7 cellular contexts compared by ENCODE assay signal in genomic region chr6:34425132-34425497, GRCh38. TPM values are rescaled to one million over a fixed set of nuclear protein-coding genes. Genes with fewer than 3 reads are reported as not detected.
A peak's percentile ranks its signal among the peaks of the same experiment; 100 is the strongest.
DNase-seq lines count a peak whose midpoint lies in the region; ATAC-seq and TF ChIP-seq lines count a peak whose summit lies in the region.

No MANE protein-coding gene starts in this region.

- H3K27me3 ChIP-seq in HUES48 (ENCODE audit: control insufficient read depth, insufficient read depth, low read length), result no peaks in the 10 kb centered on the region
- no peaks in the 10 kb centered on the region for H3K27me3 ChIP-seq in iPS-15b (ENCODE audit: control insufficient read depth, insufficient read depth, low read length)
- no peaks in the 10 kb centered on the region for H3K27me3 ChIP-seq in stomach

- peaks cover 44% of the 10 kb centered on the region for H3K4me1 Mint-ChIP-seq in activated T-cell treated with anti-CD3 and anti-CD28 coated beads, Interleukin-2, amount 50 U/mL, for 72 hours (ENCODE audit: low read depth)

- H3K4me3 ChIP-seq in HUES48 (ENCODE audit: low read depth, low read length) (peak overlapping the region; percentile 89), iPS-15b (ENCODE audit: low read depth, low read length) (peak overlapping the region; percentile 96), stomach (peak overlapping the region; percentile 63 to 97 (median 85))

- no peaks in the 10 kb centered on the region for H3K27me3 Mint-ChIP-seq in activated T-cell treated with anti-CD3 and anti-CD28 coated beads, Interleukin-2, amount 50 U/mL, for 72 hours (ENCODE audit: low read depth)

- H3K9me3 ChIP-seq in HUES48 (ENCODE audit: control insufficient read depth, insufficient read depth, low read length) (no peaks in the 10 kb centered on the region; the same call in 1 of the 2 replicates), iPS-15b (ENCODE audit: control insufficient read depth, insufficient read depth, low read length) (no peaks in the 10 kb centered on the region), stomach (no peaks in the 10 kb centered on the region)

- peak overlapping the region; percentile 99 to 100 for H3K4me3 Mint-ChIP-seq in activated T-cell treated with anti-CD3 and anti-CD28 coated beads, Interleukin-2, amount 50 U/mL, for 72 hours

- H3K36me3 ChIP-seq in HUES48 (ENCODE audit: control insufficient read depth, insufficient read depth, low read length) (peaks cover 50% of the 10 kb centered on the region), iPS-15b (ENCODE audit: control insufficient read depth, insufficient read depth, low read length) (peaks cover 47% of the 10 kb centered on the region), stomach (peaks cover 46 to 50% (median 48%) of the 10 kb centered on the region in 4 donors)

- H3K9me3 Mint-ChIP-seq in activated T-cell treated with anti-CD3 and anti-CD28 coated beads, Interleukin-2, amount 50 U/mL, for 72 hours, result no peaks in the 10 kb centered on the region

- H3K27ac ChIP-seq in HUES48 (ENCODE audit: low read depth, low read length) (peak overlapping the region; percentile 81), stomach (peak overlapping the region; percentile 81 to 93 (median 87))

- H3K9ac ChIP-seq in HUES48 (ENCODE audit: low read depth, low read length) (peak overlapping the region; percentile 97), iPS-15b (ENCODE audit: low read depth, low read length) (peak overlapping the region; percentile 100)

- 1 to 4% (median 3%) methylated on average over 10 of the region's 10 CpGs for WGBS in stomach, 5 donors

- H3K27ac Mint-ChIP-seq in activated T-cell treated with anti-CD3 and anti-CD28 coated beads, Interleukin-2, amount 50 U/mL, for 72 hours, result peak overlapping the region; percentile 99

- peak in 1 of 2 donors; percentile 27 for DNase-seq in activated T-cell treated with anti-CD3 and anti-CD28 coated beads, Interleukin-2, amount 50 U/mL, for 72 hours
- DNase-seq in stomach, result no peak
- no peak for DNase-seq in cerebellar cortex (ENCODE audit: low spot score)

- no peak for TF ChIP-seq CTCF in stomach (IDR thresholded peaks at IDR 0.05)

- no peak for ATAC-seq in activated T-cell treated with anti-CD3 and anti-CD28 coated beads, Interleukin-2, amount 50 U/mL, for 72 hours (replicated peaks in 1 of 2)
- ATAC-seq in HG02885 (IDR thresholded peaks at IDR 0.05; ENCODE audit: poor library complexity, unreplicated experiment) (no peak), GM21423 (IDR thresholded peaks at IDR 0.05; ENCODE audit: unreplicated experiment) (no peak)

- no peak for TF ChIP-seq EP300 in stomach (IDR thresholded peaks at IDR 0.05)

- TF ChIP-seq POLR2A in stomach (IDR thresholded peaks at IDR 0.05), result no peak

- intact Hi-C loops in stomach (cut with DNase I; ENCODE audit: low total_unique reads), result no loop called here

- H3K4me1 ChIP-seq in HUES48 (ENCODE audit: control insufficient read depth, insufficient read depth, low read length) (peaks cover 10% of the 10 kb centered on the region; the same call in 1 of the 2 replicates), iPS-15b (ENCODE audit: control insufficient read depth, insufficient read depth, low read length) (peaks cover 2% of the 10 kb centered on the region), stomach (peaks cover 9 to 36% (median 26%) of the 10 kb centered on the region in 4 donors)

- peaks cover 11 to 24% of the 10 kb centered on the region in 2 donors for H3K36me3 Mint-ChIP-seq in activated T-cell treated with anti-CD3 and anti-CD28 coated beads, Interleukin-2, amount 50 U/mL, for 72 hours (ENCODE audit: insufficient read depth in 2 of 2)

RNA-seq across cellular contexts. Expression of gene RPS10, which starts 0.8 kb away (rescaled TPM):
- 1,000 to 10,000 TPM; 2,209 to 2,226 TPM for total RNA-seq in activated T-cell treated with anti-CD3 and anti-CD28 coated beads, Interleukin-2, amount 50 U/mL, for 72 hours
- 1,000 to 10,000 TPM in 4 of 5 donors, 100 to 1,000 TPM in 1; 371 to 2,165 (median 1,796) TPM for total RNA-seq in stomach
- 1,000 to 10,000 TPM; 3,296 to 4,063 (median 3,349) TPM for polyA plus RNA-seq in stomach

RNA-seq across cellular contexts. Expression of gene NUDT3, which starts 32.6 kb away (rescaled TPM):
- total RNA-seq in activated T-cell treated with anti-CD3 and anti-CD28 coated beads, Interleukin-2, amount 50 U/mL, for 72 hours, result 10 to 100 TPM; 11.1 to 13.7 TPM
- 10 to 100 TPM in 3 of 5 donors, 1 to 10 TPM in 2; 8.8 to 34.0 (median 22.3) TPM for total RNA-seq in stomach
- 10 to 100 TPM in 2 of 3 donors, 1 to 10 TPM in 1; 8.7 to 13.6 (median 12.6) TPM for polyA plus RNA-seq in stomach

RNA-seq across cellular contexts. Expression of gene PACSIN1, which starts 40.8 kb away (rescaled TPM):
- under 1 TPM in 1 of 2 donors, not detected in 1; 0.29 TPM for total RNA-seq in activated T-cell treated with anti-CD3 and anti-CD28 coated beads, Interleukin-2, amount 50 U/mL, for 72 hours
- 1 to 10 TPM in 1 of 5 donors, under 1 TPM in 2, not detected in 2; under 0.01 to 2.2 (median 0.37) TPM for total RNA-seq in stomach
- polyA plus RNA-seq in stomach, result 1 to 10 TPM in 1 of 3 donors, under 1 TPM in 2; 0.25 to 1.6 (median 0.61) TPM
